ENCODE assay signal across 17 cellular contexts in genomic region chr17:15161395-15161794, GRCh38.
DNase-seq lines count a peak whose midpoint lies in the region; ATAC-seq and TF ChIP-seq lines count a peak whose summit lies in the region.
"Had no signal": no experiment of that assay in that cellular context is flagged by ENCODE, and none has a peak within 500 bp of the region (broad histone marks: within the 10 kb centered on the region; RNA-seq: fewer than 3 reads in every experiment).

No MANE protein-coding gene starts in this region.

- H3K18ac ChIP-seq in mesenchymal stem cell (ENCODE audit: low read depth in 1 of 2, low read length in 2 of 2) (no peak overlapping the region), mesendoderm (ENCODE audit: low read length) (no peak overlapping the region)

- TF ChIP-seq POLR2A in ovary (IDR thresholded peaks at IDR 0.05) = no peak

- no peak overlapping the region for H3K27ac ChIP-seq in GM23338 (ENCODE audit: low read depth)
- H3K27ac ChIP-seq in endodermal cell (ENCODE audit: low read depth, low read length) = no peak overlapping the region
- no peak overlapping the region for H3K27ac ChIP-seq in mesenchymal stem cell (ENCODE audit: low read length, poor library complexity, severe bottlenecking)
- H3K27ac ChIP-seq in mesendoderm (ENCODE audit: low read depth, low read length) = no peak overlapping the region
- H3K27ac ChIP-seq in ovary = no peak overlapping the region
- H3K27ac ChIP-seq: 22Rv1; A549; BLaER1 treated with 17β-estradiol and CSF1 and Interleukin-3, amounts not matched to agents 10 nM and 100 nM; C4-2B had no signal

- H3K36me3 Mint-ChIP-seq in GM23338 (ENCODE audit: low read depth) (no peaks in the 10 kb centered on the region; the same call in 2 of the 3 replicates), endodermal cell (ENCODE audit: low read depth) (no peaks in the 10 kb centered on the region)
- H3K36me3 Mint-ChIP-seq: CD8-positive, alpha-beta T cell had no signal

- H3K23ac ChIP-seq in mesenchymal stem cell (ENCODE audit: low read length in 2 of 2) (no peak overlapping the region), mesendoderm (ENCODE audit: low read length) (no peak overlapping the region)

- H3K4me3 Mint-ChIP-seq in GM23338 (no peak overlapping the region), endodermal cell (no peak overlapping the region)
- H3K4me3 Mint-ChIP-seq: B cell; CD4-positive, alpha-beta T cell; CD8-positive, alpha-beta T cell had no signal

- H3K4ac ChIP-seq in mesenchymal stem cell (ENCODE audit: low read depth in 1 of 2, low read length in 2 of 2) = no peak overlapping the region
- no peak overlapping the region for H3K4ac ChIP-seq in mesendoderm (ENCODE audit: low read depth, low read length)

- no peak for TF ChIP-seq EP300 in ovary (IDR thresholded peaks at IDR 0.05)

- H4K20me1 ChIP-seq in GM23338 (replicated peaks; ENCODE audit: insufficient read depth) = no peaks in the 10 kb centered on the region
- H4K20me1 ChIP-seq: BLaER1 treated with 17β-estradiol and CSF1 and Interleukin-3, amounts not matched to agents 10 nM and 100 nM had no signal

- DNase-seq in GM23338 (ENCODE audit: low spot score) (no peak), endodermal cell (no peak), mesenchymal stem cell (no peak), mesendoderm (no peak), ovary (no peak)
- DNase-seq: AML-193; Caco-2; Calu3; CD4-positive, alpha-beta T cell; CD8-positive, alpha-beta T cell; DMS79 treated with DMSO at 0.1 percent for 48 hours; GF-D8 had no signal

- H3K56ac ChIP-seq in mesendoderm (ENCODE audit: low read length) = no peak overlapping the region

- no peak overlapping the region for H2BK12ac ChIP-seq in mesenchymal stem cell (ENCODE audit: low read length in 2 of 2)

- H2AK5ac ChIP-seq in mesenchymal stem cell (ENCODE audit: low read length, severe bottlenecking) (no peak overlapping the region), mesendoderm (ENCODE audit: low read length) (no peak overlapping the region)

- H2AFZ ChIP-seq in GM23338 (0 out of 2 replicates have a peak overlapping the region, but pooled peaks have one; percentile 47), mesenchymal stem cell (ENCODE audit: low read depth, low read length) (no peak overlapping the region)

- intact Hi-C loops in ovary (cut with DNase I) = no loop called here

- H3K4me1 ChIP-seq in GM23338 (ENCODE audit: insufficient read depth) (no peaks in the 10 kb centered on the region), endodermal cell (ENCODE audit: control insufficient read depth, insufficient read depth, low read length) (no peaks in the 10 kb centered on the region), mesenchymal stem cell (ENCODE audit: control insufficient read depth, insufficient read depth, low read depth, low read length) (no peaks in the 10 kb centered on the region), mesendoderm (ENCODE audit: control insufficient read depth, low read depth, low read length) (no peaks in the 10 kb centered on the region), ovary (ENCODE audit: insufficient read depth) (no peaks in the 10 kb centered on the region)
- H3K4me1 ChIP-seq: A549, Caco-2 had no signal

- H4K8ac ChIP-seq in mesenchymal stem cell (ENCODE audit: low read length) (no peak overlapping the region), mesendoderm (ENCODE audit: low read depth, low read length) (no peak overlapping the region)

- no peak overlapping the region for H4K91ac ChIP-seq in mesenchymal stem cell (ENCODE audit: low read length)

- no peaks in the 10 kb centered on the region for H3K9me3 ChIP-seq in endodermal cell (ENCODE audit: control insufficient read depth, low read length)
- H3K9me3 ChIP-seq in mesenchymal stem cell (ENCODE audit: control insufficient read depth, low read length) = no peaks in the 10 kb centered on the region
- H3K9me3 ChIP-seq in ovary = no peaks in the 10 kb centered on the region
- H3K9me3 ChIP-seq: Caco-2 had no signal

- H3K27ac Mint-ChIP-seq in GM23338 (no peak overlapping the region), endodermal cell (no peak overlapping the region)
- H3K27ac Mint-ChIP-seq: B cell; CD4-positive, alpha-beta T cell; CD8-positive, alpha-beta T cell had no signal

- no peak overlapping the region for H3K9ac ChIP-seq in endodermal cell (ENCODE audit: extremely low read depth, low read length, poor library complexity, severe bottlenecking)
- no peak overlapping the region for H3K9ac ChIP-seq in mesenchymal stem cell (ENCODE audit: low read length)
- no peak overlapping the region for H3K9ac ChIP-seq in mesendoderm (ENCODE audit: low read length)
- H3K9ac ChIP-seq: BLaER1 treated with 17β-estradiol and CSF1 and Interleukin-3, amounts not matched to agents 10 nM and 100 nM had no signal

- no peak overlapping the region for H2BK5ac ChIP-seq in mesenchymal stem cell (ENCODE audit: low read depth, low read length, poor library complexity, severe bottlenecking)
- no peak overlapping the region for H2BK5ac ChIP-seq in mesendoderm (ENCODE audit: low read length)

- H3K27me3 Mint-ChIP-seq in GM23338 (ENCODE audit: insufficient read depth, low read depth, poor library complexity) (no peaks in the 10 kb centered on the region), endodermal cell (ENCODE audit: insufficient read depth) (no peaks in the 10 kb centered on the region)

- H3K4me2 ChIP-seq in GM23338 (no peak overlapping the region), mesenchymal stem cell (ENCODE audit: low read length, poor library complexity, severe bottlenecking) (no peak overlapping the region), mesendoderm (ENCODE audit: low read length) (no peak overlapping the region)
- H3K4me2 ChIP-seq: A549; BLaER1 treated with 17β-estradiol and CSF1 and Interleukin-3, amounts not matched to agents 10 nM and 100 nM had no signal

- H3K14ac ChIP-seq in mesenchymal stem cell (ENCODE audit: low read length in 2 of 2) = no peak overlapping the region

- no peaks in the 10 kb centered on the region for H3K79me1 ChIP-seq in mesenchymal stem cell (replicated peaks; ENCODE audit: low read length, poor library complexity, severe bottlenecking)
- no peaks in the 10 kb centered on the region for H3K79me1 ChIP-seq in mesendoderm (ENCODE audit: low read length)

- 93% methylated on average over 7 of the region's 7 CpGs; no CpG with 5 or more reads in 1 of the 2 experiments for WGBS in endodermal cell (ENCODE audit: insufficient coverage in 1 of 2, insufficient read length in 1 of 2), 2 experiments
- WGBS in mesenchymal stem cell = 97% methylated on average over 7 of the region's 7 CpGs
- WGBS in mesendoderm (ENCODE audit: extremely low coverage, insufficient coverage, low lambda C conversion rate) = no CpG with 5 or more reads among the region's 7 CpGs
- WGBS in ovary, 3 donors = 91 to 97% (median 95%) methylated on average over 7 of the region's 7 CpGs

- no peaks in the 10 kb centered on the region for H3K9me2 ChIP-seq in GM23338 (ENCODE audit: insufficient read depth)

- H3K4me3 ChIP-seq in GM23338 (no peak overlapping the region), endodermal cell (ENCODE audit: low read length) (no peak overlapping the region), mesenchymal stem cell (ENCODE audit: insufficient read depth in 1 of 2, low read depth in 1 of 2, low read length in 2 of 2) (no peak overlapping the region), mesendoderm (ENCODE audit: low read length) (no peak overlapping the region), ovary (no peak overlapping the region)
- H3K4me3 ChIP-seq: A549; BLaER1 treated with 17β-estradiol and CSF1 and Interleukin-3, amounts not matched to agents 10 nM and 100 nM had no signal

- H3K27me3 ChIP-seq in GM23338 (ENCODE audit: insufficient read depth) (no peaks in the 10 kb centered on the region), endodermal cell (ENCODE audit: control insufficient read depth, insufficient read depth, low read length, poor library complexity, severe bottlenecking) (no peaks in the 10 kb centered on the region), mesenchymal stem cell (ENCODE audit: control insufficient read depth in 1 of 2, insufficient read depth in 1 of 2, low read length in 2 of 2) (no peaks in the 10 kb centered on the region), mesendoderm (ENCODE audit: insufficient read depth, low read length, poor library complexity) (no peaks in the 10 kb centered on the region), ovary (no peaks in the 10 kb centered on the region)
- H3K27me3 ChIP-seq: BLaER1 treated with 17β-estradiol and CSF1 and Interleukin-3, amounts not matched to agents 10 nM and 100 nM had no signal

- H3F3A ChIP-seq in GM23338 (replicated peaks; ENCODE audit: low read depth) = no peaks in the 10 kb centered on the region

- H3K36me3 ChIP-seq in GM23338 (ENCODE audit: insufficient read depth) (no peaks in the 10 kb centered on the region), endodermal cell (ENCODE audit: control insufficient read depth, insufficient read depth, low read length) (no peaks in the 10 kb centered on the region), mesenchymal stem cell (ENCODE audit: control insufficient read depth in 1 of 2, insufficient read depth in 2 of 2, low read depth in 1 of 2, low read length in 2 of 2) (no peaks in the 10 kb centered on the region), mesendoderm (ENCODE audit: control insufficient read depth, insufficient read depth, low read length) (no peaks in the 10 kb centered on the region), ovary (no peaks in the 10 kb centered on the region)
- H3K36me3 ChIP-seq: BLaER1 treated with 17β-estradiol and CSF1 and Interleukin-3, amounts not matched to agents 10 nM and 100 nM had no signal

- peak overlapping the region; percentile 13 for H2BK15ac ChIP-seq in mesenchymal stem cell (ENCODE audit: low read depth, poor library complexity, severe bottlenecking)
- no peak overlapping the region for H2BK15ac ChIP-seq in mesendoderm (replicated peaks; ENCODE audit: low read depth)

- ATAC-seq in GM23338 = no peak
- ATAC-seq: A549; CD8-positive, alpha-beta T cell had no signal

- H4K5ac ChIP-seq in mesendoderm (ENCODE audit: low read length) = no peak overlapping the region

- H3K4me1 Mint-ChIP-seq in GM23338 (no peaks in the 10 kb centered on the region), endodermal cell (no peaks in the 10 kb centered on the region)
- H3K4me1 Mint-ChIP-seq: B cell had no signal

- H3K9me3 Mint-ChIP-seq in GM23338 (no peaks in the 10 kb centered on the region; the same call in 2 of the 3 replicates), endodermal cell (no peaks in the 10 kb centered on the region)
- H3K9me3 Mint-ChIP-seq: CD4-positive, alpha-beta T cell; CD8-positive, alpha-beta T cell had no signal

- no peaks in the 10 kb centered on the region for H3K79me2 ChIP-seq in GM23338 (replicated peaks; ENCODE audit: insufficient read depth)
- H3K79me2 ChIP-seq in mesendoderm (ENCODE audit: control insufficient read depth, insufficient read depth, low read length) = no peaks in the 10 kb centered on the region

- H2BK120ac ChIP-seq in mesenchymal stem cell (ENCODE audit: low read depth, low read length) (no peak overlapping the region), mesendoderm (ENCODE audit: low read depth, low read length) (no peak overlapping the region)

- TF ChIP-seq CTCF in GM23338 (conservative IDR thresholded peaks at IDR 0.05; ENCODE audit: low read depth in 2 of 2) (no peak), endodermal cell (conservative IDR thresholded peaks at IDR 0.05) (peak; percentile 1), ovary (IDR thresholded peaks at IDR 0.05) (no peak)

TF ChIP-seq in GM23338, 12 proteins besides CTCF, POLR2A, EP300 and RAD21 (continues in another document):
- TF ChIP-seq ZNF331 (CRISPR knock-in tag; IDR thresholded peaks at IDR 0.05; ENCODE audit: low read depth) = no peak
